ENCODE assay signal across 9 cellular contexts in genomic region chr1:44677201-44677520, GRCh38. TPM values are rescaled to one million over a fixed set of nuclear protein-coding genes. Genes with fewer than 3 reads are reported as not detected.
DNase-seq lines count a peak whose midpoint lies in the region; ATAC-seq and TF ChIP-seq lines count a peak whose summit lies in the region.
"Had no signal": no experiment of that assay in that cellular context is flagged by ENCODE, and none has a peak within 500 bp of the region (broad histone marks: within the 10 kb centered on the region; RNA-seq: fewer than 3 reads in every experiment).

No MANE protein-coding gene starts in this region.

- peaks cover 68% of the 10 kb centered on the region for H3K4me1 ChIP-seq in Karpas-422 (ENCODE audit: low read length)
- H3K4me1 ChIP-seq in muscle layer of duodenum (ENCODE audit: control insufficient read depth in 1 of 2, insufficient read depth in 2 of 2, low read length in 2 of 2): peaks cover 16 to 30% of the 10 kb centered on the region in 2 donors

- H3K4me3 ChIP-seq in Karpas-422 (ENCODE audit: low read length) (peak overlapping the region; percentile 82), astrocyte of the cerebellum (ENCODE audit: low read depth, low read length) (no peak overlapping the region), muscle layer of duodenum (ENCODE audit: low read depth in 1 of 2, low read length in 2 of 2) (no peak overlapping the region)

- no peak overlapping the region for H2AFZ ChIP-seq in Karpas-422 (ENCODE audit: low read length)

- H3K27ac ChIP-seq in Karpas-422 (ENCODE audit: low read length) (peak overlapping the region; percentile 93), muscle layer of duodenum (ENCODE audit: low read length) (peak overlapping the region; percentile 87)

- H3K27me3 ChIP-seq in Karpas-422 (ENCODE audit: low read length) (no peaks in the 10 kb centered on the region), muscle layer of duodenum (ENCODE audit: low read depth, low read length) (no peaks in the 10 kb centered on the region)

- H3K79me2 ChIP-seq in Karpas-422 (ENCODE audit: low read length): peaks cover 11% of the 10 kb centered on the region; the same call in 1 of the 2 replicates

- H3K9me2 ChIP-seq in Karpas-422 (replicated peaks; ENCODE audit: insufficient read depth, low read length): no peaks in the 10 kb centered on the region

- ATAC-seq in HG02610 (IDR thresholded peaks at IDR 0.05; ENCODE audit: unreplicated experiment) (no peak), GM19467 (IDR thresholded peaks at IDR 0.05; ENCODE audit: unreplicated experiment) (no peak)

- H3K36me3 ChIP-seq in Karpas-422 (ENCODE audit: insufficient read depth, low read length): 0 out of 2 replicates have a peak, but pooled peaks cover 4% of the 10 kb centered on the region
- H3K36me3 ChIP-seq in muscle layer of duodenum (ENCODE audit: control insufficient read depth in 1 of 2, insufficient read depth in 2 of 2, low read length in 2 of 2): no peaks in the 10 kb centered on the region

- in situ Hi-C loops in astrocyte of the cerebellum (cut with HindIII; ENCODE audit: low sequenced_read_pairs): no loop called here

- peak; percentile 66 for TF ChIP-seq CTCF in astrocyte of the cerebellum (IDR thresholded peaks at IDR 0.05; ENCODE audit: low read depth, low read length, missing control alignments)

- H3K9ac ChIP-seq in Karpas-422 (ENCODE audit: low read length): peak overlapping the region; percentile 67; the same call in 1 of the 2 replicates

- DNase-seq in EL (peak; percentile 60), Karpas-422 (peak; percentile 85), astrocyte of the cerebellum (ENCODE audit: low read depth) (no peak), NCI-H2107 treated with DMSO at 0.1 percent for 48 hours (lab: John Stamatoyannopoulos, UW; ENCODE audit: unreplicated experiment) (no peak), activated gamma-delta T cell treated with Interleukin-2 at 50 U/mL for 16 hours (no peak)

- H3K9me3 ChIP-seq in Karpas-422 (ENCODE audit: low read length) (no peaks in the 10 kb centered on the region), muscle layer of duodenum (ENCODE audit: control insufficient read depth in 1 of 2, low read length in 2 of 2) (no peaks in the 10 kb centered on the region)

- peaks cover 9% of the 10 kb centered on the region; the same call in 1 of the 2 replicates for H4K20me1 ChIP-seq in Karpas-422 (ENCODE audit: insufficient read depth, low read depth, low read length)

- peak overlapping the region; percentile 91 for H3K4me2 ChIP-seq in Karpas-422 (ENCODE audit: low read depth, low read length, poor library complexity, severe bottlenecking)

RNA-seq across cellular contexts. Expression of gene ARMH1, which starts 2.6 kb away (rescaled TPM):
- total RNA-seq in Karpas-422 (2014; rRNA removed; shearing (Covaris generic); ENCODE audit: low replicate concordance): 5.4 and 7.7 TPM in 2 replicates
- total RNA-seq: pulmonary artery endothelial cell had no signal

RNA-seq across cellular contexts. Expression of gene TMEM53, which starts 2.9 kb away (rescaled TPM):
- total RNA-seq in Karpas-422 (2014; rRNA removed; shearing (Covaris generic); ENCODE audit: low replicate concordance): 10.7 and 13.9 TPM in 2 replicates

RNA-seq across cellular contexts. Expression of gene RNU5D-1, which starts 53.8 kb away (rescaled TPM):
- not detected in 2 replicates for total RNA-seq in Karpas-422 (2014; rRNA removed; shearing (Covaris generic); ENCODE audit: low replicate concordance)
- total RNA-seq: pulmonary artery endothelial cell had no signal

Comparison
In these comparisons a context has a peak if more than half of its experiments do, and no peak if none do; other contexts are left out.
1. DNase-seq: peak in EL (single experiment) and Karpas-422 (single experiment); none in astrocyte of the cerebellum (single experiment), NCI-H2107 treated with DMSO at 0.1 percent for 48 hours (single experiment) and activated gamma-delta T cell treated with Interleukin-2 at 50 U/mL for 16 hours (single experiment).